ENCODE assay signal across 8 cellular contexts in the genomic region with DNA sequence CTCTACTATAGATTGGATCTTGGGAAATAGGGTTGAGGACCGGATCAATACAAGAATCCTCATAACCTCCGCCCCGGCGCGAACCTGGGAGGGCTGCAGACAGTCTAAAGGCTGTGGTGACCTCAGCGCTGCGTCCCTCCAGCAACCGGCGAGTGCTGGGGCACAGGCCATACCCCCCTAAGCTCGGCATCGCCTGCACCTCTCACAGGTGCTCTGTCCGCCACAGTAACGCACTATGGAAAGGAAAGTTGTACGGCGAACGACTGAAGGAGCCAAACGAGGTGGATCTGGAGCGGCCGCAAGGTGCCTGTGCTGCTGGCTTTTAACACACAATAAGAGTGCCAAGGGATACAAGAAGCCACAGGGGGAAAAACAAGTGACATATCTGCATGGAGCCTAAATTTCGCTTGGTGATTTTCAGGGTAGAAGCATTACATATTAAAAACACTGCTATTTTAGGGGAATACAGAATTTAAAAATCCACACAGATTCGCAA. TPM values are rescaled to one million over a fixed set of nuclear protein-coding genes. Genes with fewer than 3 reads are reported as not detected.
DNase-seq lines count a peak whose midpoint lies in the region; ATAC-seq and TF ChIP-seq lines count a peak whose summit lies in the region.

No MANE protein-coding gene starts in this region.

- H2AFZ ChIP-seq in mammary epithelial cell (ENCODE audit: low read depth, low read length), result peak overlapping the region; percentile 83

- ATAC-seq in T-helper 17 cell (no peak), left lobe of liver (peak; percentile 6), HG03342 (IDR thresholded peaks at IDR 0.05; ENCODE audit: unreplicated experiment) (no peak), HG02588 (IDR thresholded peaks at IDR 0.05; ENCODE audit: unreplicated experiment) (no peak)

- no peak overlapping the region for H3K4me3 Mint-ChIP-seq in CD14-positive monocyte
- no peak overlapping the region for H3K4me3 Mint-ChIP-seq in T-helper 17 cell

- H3K36me3 ChIP-seq in HUES6 (ENCODE audit: control insufficient read depth, insufficient read depth, low read length) (peaks cover 21% of the 10 kb centered on the region), mammary epithelial cell (ENCODE audit: insufficient read depth, low read length) (peaks cover 6% of the 10 kb centered on the region)

- BruUV-seq in mammary epithelial cell (replicated peaks; lab: Mats Ljungman, UMichigan), result no TSS peak

- intact Hi-C loops in CD14-positive monocyte (cut with micrococcal nuclease), result loop anchor here in 1 of 2 donors (5.0 kb wide), 1 partner anchor 70 kb away; a partner anchor contains a TSS
- intact Hi-C loops in mammary epithelial cell (cut with micrococcal nuclease), result loop anchor here (1.0 to 5.0 kb wide), 2 partner anchors 70 to 140 kb away; a partner anchor contains a TSS

- peak overlapping the region; percentile 80 for H3K27ac ChIP-seq in HUES6 (ENCODE audit: low read depth, low read length)
- peak overlapping the region; percentile 87 for H3K27ac ChIP-seq in mammary epithelial cell (ENCODE audit: insufficient read depth, low read depth, low read length)

- H3K9me3 ChIP-seq in HUES6 (ENCODE audit: control insufficient read depth, insufficient read depth, low read depth, low read length) (0 out of 2 replicates have a peak, but pooled peaks cover 5% of the 10 kb centered on the region), T-helper 17 cell (ENCODE audit: control insufficient read depth, low read length, poor library complexity, severe bottlenecking) (no peaks in the 10 kb centered on the region), mammary epithelial cell (replicated peaks; ENCODE audit: insufficient read depth, low read length) (no peaks in the 10 kb centered on the region)

- H3K27me3 ChIP-seq in HUES6 (ENCODE audit: control insufficient read depth, insufficient read depth, low read length), result no peaks in the 10 kb centered on the region
- no peaks in the 10 kb centered on the region for H3K27me3 ChIP-seq in mammary epithelial cell (ENCODE audit: insufficient read depth, low read length)

- H3K9ac ChIP-seq in HUES6 (ENCODE audit: low read length), result peak overlapping the region; percentile 99
- peak overlapping the region; percentile 87 for H3K9ac ChIP-seq in mammary epithelial cell (ENCODE audit: insufficient read depth, low read length)

- H3K9me3 Mint-ChIP-seq in CD14-positive monocyte, result peaks cover 0 to 3% (median 0%) of the 10 kb centered on the region in 7 donors

- peaks cover 41% of the 10 kb centered on the region for H3K4me1 Mint-ChIP-seq in CD14-positive monocyte
- peaks cover 30% of the 10 kb centered on the region for H3K4me1 Mint-ChIP-seq in T-helper 17 cell

- dilution Hi-C loops in mammary epithelial cell (cut with HindIII; ENCODE audit: low sequenced_read_pairs), result no loop called here

- H3K4me1 ChIP-seq in HUES6 (ENCODE audit: control insufficient read depth, insufficient read depth, low read length) (peaks cover 23% of the 10 kb centered on the region), mammary epithelial cell (ENCODE audit: insufficient read depth, low read length) (peaks cover 30% of the 10 kb centered on the region)

- H3K27me3 Mint-ChIP-seq in CD14-positive monocyte (ENCODE audit: low read depth in 3 of 3), result peaks cover 0 to 1% (median 0%) of the 10 kb centered on the region in 3 donors
- H3K27me3 Mint-ChIP-seq in T-helper 17 cell, result no peaks in the 10 kb centered on the region

- peaks cover 35% of the 10 kb centered on the region for H3K79me2 ChIP-seq in mammary epithelial cell (ENCODE audit: insufficient read depth, low read length)

- in situ Hi-C loops in mammary epithelial cell (cut with MboI; ENCODE audit: low sequenced_read_pairs in 2 of 2), result no loop called here

- H3K4me2 ChIP-seq in mammary epithelial cell (ENCODE audit: insufficient read depth, low read depth, low read length), result peak overlapping the region; percentile 85

- CTCF ChIA-PET in mammary epithelial cell (lab: Charles Lee; ENCODE audit: low non-redundant PET), result interaction anchor here (0.7 to 1.3 kb wide), 4 partner anchors 19 to 141 kb away, joined by 3 to 4 read pairs (median 4); no protein-coding TSS in a partner anchor

- H3K4me3 ChIP-seq in HUES6 (ENCODE audit: low read depth, low read length) (peak overlapping the region; percentile 95), mammary epithelial cell (replicated peaks in 1 of 3; ENCODE audit: insufficient read depth in 1 of 3, low read depth in 2 of 3, low read length in 3 of 3) (peak overlapping the region; percentile 60 to 79 (median 76))

- H3K36me3 Mint-ChIP-seq in CD14-positive monocyte, result peaks cover 20 to 24% of the 10 kb centered on the region in 2 donors
- H3K36me3 Mint-ChIP-seq in T-helper 17 cell (ENCODE audit: low read depth), result no peaks in the 10 kb centered on the region

- 2% methylated on average over 19 of the region's 21 CpGs for WGBS in mammary epithelial cell (ENCODE audit: low coverage, missing lambda C conversion rate)

- no peak for TF ChIP-seq CTCF in CD14-positive monocyte (IDR thresholded peaks at IDR 0.05)
- TF ChIP-seq CTCF in mammary epithelial cell (conservative IDR thresholded peaks at IDR 0.05 in 1 of 2, IDR thresholded peaks at IDR 0.05 in 1 of 2; ENCODE audit: extremely low read depth in 1 of 2, insufficient read depth in 1 of 2, low read depth in 1 of 2, low read length in 2 of 2), result no peak

- DNase-seq in CD14-positive monocyte (ENCODE audit: low spot score) (peak; percentile 52), T-helper 17 cell (peak; percentile 12 to 18 (median 15)), mammary epithelial cell (no peak), left lobe of liver (ENCODE audit: low spot score) (peak; percentile 64)
- DNase-seq in stimulated activated CD4-positive, alpha-beta T cell treated with anti-CD3 and anti-CD28 coated beads, TNF-alpha, amount 100 ng/mL, for 24 hours (ENCODE audit: low read depth in 3 of 3), result peak in 2 of 3 experiments; percentile 6 to 38

- H4K20me1 ChIP-seq in mammary epithelial cell (ENCODE audit: insufficient read depth, low read length), result no peaks in the 10 kb centered on the region

- H3K27ac Mint-ChIP-seq in CD14-positive monocyte (no peak overlapping the region), T-helper 17 cell (no peak overlapping the region)

RNA-seq across cellular contexts. Expression of a gene that starts 1.4 kb away (rescaled TPM):
- polyA plus RNA-seq in CD14-positive monocyte, result 1 to 10 TPM; 6.7 to 7.5 TPM
- 10 to 100 TPM; 40.5 to 45.2 TPM for total RNA-seq in T-helper 17 cell
- total RNA-seq in mammary epithelial cell, result 10 to 100 TPM; 26.3 to 47.0 TPM
- polyA plus RNA-seq in mammary epithelial cell, result 16.5 TPM
- 76.2 TPM for polyA minus RNA-seq in mammary epithelial cell
- total RNA-seq in left lobe of liver, result 9.6 TPM

RNA-seq across cellular contexts. Expression of a gene that starts 53.1 kb away (rescaled TPM):
- polyA plus RNA-seq in CD14-positive monocyte (under 1 TPM; 0.25 to 0.26 TPM), mammary epithelial cell (12.4 TPM)
- total RNA-seq in T-helper 17 cell (under 1 TPM; 0.20 to 0.29 TPM), mammary epithelial cell (100 to 1,000 TPM in 1 of 2 donors, 10 to 100 TPM in 1; 29.4 to 198 TPM), left lobe of liver (3.5 TPM)
- polyA minus RNA-seq in mammary epithelial cell, result 21.8 TPM
